In the genomic region with DNA sequence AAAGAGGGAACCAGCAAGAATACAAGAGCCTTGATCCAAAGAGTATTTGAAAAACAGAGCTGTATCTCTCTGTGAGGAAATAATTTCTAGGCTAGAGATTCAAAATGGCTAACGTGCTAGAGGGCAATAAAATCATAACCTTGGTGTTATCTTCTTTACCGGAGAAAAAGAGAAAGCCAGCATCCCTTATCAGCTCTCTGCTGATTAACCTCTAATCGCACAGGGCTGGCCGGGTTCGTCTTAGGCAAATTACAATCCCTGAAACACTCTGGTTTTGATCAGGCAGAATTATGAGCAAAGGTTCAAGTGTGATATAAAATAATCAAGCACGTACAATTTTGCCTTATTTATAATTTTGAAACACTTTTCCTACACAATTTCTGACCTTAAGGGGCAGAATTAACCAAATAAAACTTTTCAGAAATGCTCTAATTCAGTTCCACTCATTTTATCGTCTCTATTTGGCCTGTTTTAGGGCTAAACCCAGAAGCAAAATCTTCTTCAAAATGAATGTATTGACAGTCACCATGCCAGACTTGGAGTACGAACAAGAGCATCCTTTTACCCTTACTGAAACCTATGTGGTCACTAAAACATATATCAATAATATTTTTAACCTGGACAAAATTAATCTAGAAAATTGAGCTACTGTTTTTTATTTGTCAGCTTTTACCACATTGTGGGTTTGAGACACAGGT, we compare ENCODE assay signal across 1 cellular context.
TF ChIP-seq lines count a peak whose summit lies in the region.

No MANE protein-coding gene starts in this region.

TF ChIP-seq in HCT116, 20 proteins besides CTCF, POLR2A, EP300 and RAD21:
- TF ChIP-seq ZFX (IDR thresholded peaks at IDR 0.05) = no peak
- TF ChIP-seq JUND (IDR thresholded peaks at IDR 0.05) = no peak
- no peak for TF ChIP-seq SP1 (IDR thresholded peaks at IDR 0.05; ENCODE audit: low read depth)
